Comparison of ENCODE assay signal across 8 cellular contexts in the genomic region with DNA sequence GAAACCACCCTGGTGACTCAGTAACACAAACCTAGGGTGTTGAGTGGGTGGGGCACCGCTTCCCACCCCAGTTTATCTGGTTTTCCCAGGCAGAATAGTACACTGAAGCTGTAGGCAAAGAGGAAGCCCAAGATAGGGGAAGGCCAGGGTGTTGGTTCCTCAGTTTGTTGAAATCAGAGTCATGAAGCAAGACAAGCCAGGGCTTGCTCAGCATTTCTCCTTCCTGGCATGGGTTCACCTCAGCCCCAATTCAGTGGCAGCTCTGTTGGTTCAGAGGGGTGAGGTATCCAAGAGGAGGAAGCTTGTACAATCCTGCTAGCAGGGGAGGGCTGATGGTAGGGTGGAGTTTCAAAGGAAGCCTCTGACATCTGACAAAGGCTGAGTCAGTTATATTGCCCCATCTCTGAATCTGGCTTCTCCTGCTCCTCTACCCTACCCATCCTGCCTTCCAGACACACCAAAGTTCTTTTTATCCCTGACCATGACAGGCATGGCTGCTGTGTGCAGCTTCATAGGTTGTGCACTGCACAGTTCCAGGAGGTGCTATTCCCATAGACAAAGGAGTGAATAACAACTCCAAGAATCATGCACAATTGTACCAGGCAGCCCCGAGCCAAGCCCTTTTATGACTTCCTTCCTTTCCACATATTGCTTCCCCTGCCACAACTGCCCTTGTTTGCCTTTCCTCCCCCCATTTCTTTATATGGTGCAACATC. TPM values are rescaled to one million over a fixed set of nuclear protein-coding genes. Genes with fewer than 3 reads are reported as not detected.
DNase-seq lines count a peak whose midpoint lies in the region; ATAC-seq, FAIRE-seq and TF ChIP-seq lines count a peak whose summit lies in the region.

No MANE protein-coding gene starts in this region.

- no peaks in the 10 kb centered on the region for H3K9me3 ChIP-seq in K562 (replicated peaks; ENCODE audit: control insufficient read depth, insufficient read depth, low read depth, low read length)
- H3K9me3 ChIP-seq in left lung = no peaks in the 10 kb centered on the region
- peaks cover 2% of the 10 kb centered on the region for H3K9me3 ChIP-seq in WERI-Rb-1 (ENCODE audit: severe bottlenecking)

- H3K4me1 Mint-ChIP-seq in activated naive CD4-positive, alpha-beta T cell treated with anti-CD3 and anti-CD28 coated beads for 36 hours (ENCODE audit: low read depth) = peaks cover 2% of the 10 kb centered on the region

- no peaks in the 10 kb centered on the region for H3K36me3 Mint-ChIP-seq in activated naive CD4-positive, alpha-beta T cell treated with anti-CD3 and anti-CD28 coated beads for 36 hours (ENCODE audit: low read depth)

- H3K27ac ChIP-seq in K562 (ENCODE audit: extremely low read depth, low read depth, low read length) (no peak overlapping the region), left lung (peak overlapping the region; percentile 19 to 88), WERI-Rb-1 (no peak overlapping the region)

- intact Hi-C loops in activated naive CD4-positive, alpha-beta T cell treated with anti-CD3 and anti-CD28 coated beads for 36 hours (cut with micrococcal nuclease) = no loop called here
- intact Hi-C loops in K562 (cut with micrococcal nuclease) (no loop called here), left lung (cut with DNase I) (no loop called here)

- in situ Hi-C loops in K562 (cut with MboI) = no loop called here

- TF ChIP-seq POLR2A in K562 (conservative IDR thresholded peaks at IDR 0.05) = no peak

- no peak overlapping the region for H3K4me2 ChIP-seq in K562 (ENCODE audit: insufficient read depth, low read length)

- H3K9me3 Mint-ChIP-seq in activated naive CD4-positive, alpha-beta T cell treated with anti-CD3 and anti-CD28 coated beads for 36 hours = no peaks in the 10 kb centered on the region

- peak; percentile 12 for DNase-seq in activated naive CD4-positive, alpha-beta T cell treated with anti-CD3 and anti-CD28 coated beads for 36 hours
- no peak for DNase-seq in activated naive CD4-positive, alpha-beta T cell treated with Interleukin-2 at 50 U/mL for 16 hours
- DNase-seq in K562 (ENCODE audit: extremely low read depth in 1 of 4, low spot score in 3 of 4) = peak in 1 of 4 experiments; percentile 32
- DNase-seq in left lung = peak in 1 of 2 donors; percentile 87
- no peak for DNase-seq in WERI-Rb-1
- no peak for DNase-seq in stimulated activated CD4-positive, alpha-beta T cell treated with anti-CD3 and anti-CD28 coated beads, Interleukin-1b, Interleukin-23, amount 100 ng/mL, for 48 hours

- 44% methylated on average over 2 of the region's 2 CpGs for WGBS in K562 (ENCODE audit: insufficient coverage, low coverage, missing lambda C conversion rate)

- no peaks in the 10 kb centered on the region for H3K27me3 Mint-ChIP-seq in activated naive CD4-positive, alpha-beta T cell treated with anti-CD3 and anti-CD28 coated beads for 36 hours (ENCODE audit: low read depth)

- TF ChIP-seq CTCF in K562 (IDR thresholded peaks at IDR 0.05 in 2 of 3, conservative IDR thresholded peaks at IDR 0.05 in 1 of 3; ENCODE audit: insufficient read depth in 2 of 3, low read depth in 1 of 3, low read length in 3 of 3) (no peak), left lung (IDR thresholded peaks at IDR 0.05) (no peak), WERI-Rb-1 (IDR thresholded peaks at IDR 0.05; ENCODE audit: low read depth, low read length) (no peak)

- POLR2A ChIA-PET in K562 (lab: Yijun Ruan, JAX) = no interaction called here

- H3K36me3 ChIP-seq in K562 (ENCODE audit: control insufficient read depth, insufficient read depth, low read length) = no peaks in the 10 kb centered on the region; the same call in 2 of the 3 replicates
- no peaks in the 10 kb centered on the region for H3K36me3 ChIP-seq in left lung
- no peaks in the 10 kb centered on the region for H3K36me3 ChIP-seq in WERI-Rb-1

- H3K4me3 ChIP-seq in K562 (no peak overlapping the region), left lung (no peak overlapping the region), WERI-Rb-1 (ENCODE audit: low read depth, low read length) (no peak overlapping the region)

- H3K9ac ChIP-seq in K562 (ENCODE audit: insufficient read depth in 1 of 2, low read depth in 2 of 2, low read length in 2 of 2) = peak overlapping the region in 1 of 2 experiments; percentile 48; a peak in 1 of 4 replicates

- no peak overlapping the region for H3K27ac Mint-ChIP-seq in activated naive CD4-positive, alpha-beta T cell treated with anti-CD3 and anti-CD28 coated beads for 36 hours

- no peak for TF ChIP-seq RAD21 in K562 (CRISPR knock-in tag; conservative IDR thresholded peaks at IDR 0.05 in 1 of 2, IDR thresholded peaks at IDR 0.05 in 1 of 2)

- H3K9me1 ChIP-seq in K562 (ENCODE audit: control insufficient read depth, insufficient read depth, low read length) = no peaks in the 10 kb centered on the region

- H3K4me3 Mint-ChIP-seq in activated naive CD4-positive, alpha-beta T cell treated with anti-CD3 and anti-CD28 coated beads for 36 hours = no peak overlapping the region

- no peaks in the 10 kb centered on the region for H4K20me1 ChIP-seq in K562 (replicated peaks; ENCODE audit: control insufficient read depth, insufficient read depth, low read length)

- TF ChIP-seq EP300 in K562 (IDR thresholded peaks at IDR 0.05; ENCODE audit: low read length) = no peak

- CTCF ChIA-PET in activated naive CD4-positive, alpha-beta T cell treated with anti-CD3 and anti-CD28 coated beads for 36 hours (lab: Charles Lee) = no interaction called here
- CTCF ChIA-PET in K562 (lab: Yijun Ruan, JAX; ENCODE audit: low intra/inter-chr PET ratio) = no interaction called here

- H3K79me2 ChIP-seq in K562 (ENCODE audit: control insufficient read depth, insufficient read depth, low read length) = no peaks in the 10 kb centered on the region

- H3K27me3 ChIP-seq in K562 (ENCODE audit: control insufficient read depth in 2 of 2, insufficient read depth in 2 of 2, low read length in 2 of 2) (no peaks in the 10 kb centered on the region), left lung (no peaks in the 10 kb centered on the region), WERI-Rb-1 (ENCODE audit: insufficient read depth, low read depth, severe bottlenecking) (peaks cover 14% of the 10 kb centered on the region)

- FAIRE-seq in K562 (lab: Jason Lieb, UNC) = no peak

- H3K4me1 ChIP-seq in K562 (replicated peaks in 1 of 2; ENCODE audit: control insufficient read depth in 2 of 2, insufficient read depth in 2 of 2, low read length in 2 of 2) = peaks cover 9 to 21% of the 10 kb centered on the region in 2 experiments; a peak in 4 of 5 replicates
- H3K4me1 ChIP-seq in left lung = peaks cover 0 to 78% of the 10 kb centered on the region in 2 donors

- ATAC-seq in K562 (peak; percentile 19), left lung (peak; percentile 64), GM18868 (IDR thresholded peaks at IDR 0.05; ENCODE audit: unreplicated experiment) (no peak), HG03439 (IDR thresholded peaks at IDR 0.05; ENCODE audit: unreplicated experiment) (no peak)

- no peak overlapping the region for H2AFZ ChIP-seq in K562 (ENCODE audit: low read depth, low read length)

- BruUV-seq in K562 (replicated peaks; lab: Mats Ljungman, UMichigan) = no TSS peak

TF ChIP-seq in K562, 482 proteins besides CTCF, POLR2A, EP300 and RAD21 (continues in another document):
- TF ChIP-seq ZNF316 (IDR thresholded peaks at IDR 0.05) (peak; percentile 62), RBM17 (IDR thresholded peaks at IDR 0.05; ENCODE audit: borderline replicate concordance, low read depth, low read length) (no peak), NFE2 (IDR thresholded peaks at IDR 0.05; ENCODE audit: low read depth) (0 out of 2 replicates have a peak, but pooled peaks have one; percentile 12)

RNA-seq across cellular contexts. Expression of gene RAB10, which starts 24.9 kb away (rescaled TPM):
- total RNA-seq in activated naive CD4-positive, alpha-beta T cell treated with anti-CD3 and anti-CD28 coated beads for 36 hours = 10 to 100 TPM; 84.2 to 93.0 TPM
- 50.3 and 59.4 TPM in 2 replicates for total RNA-seq in K562 (2011; cell fraction: chromatin; rRNA removed; ENCODE audit: low replicate concordance)
- 56.7 and 62.9 TPM in 2 replicates for total RNA-seq in K562 (2011; cell fraction: nucleolus; rRNA removed)
- 57.3 and 84.3 TPM in 2 replicates for total RNA-seq in K562 (2011; cell fraction: nucleoplasm; rRNA removed)
- total RNA-seq in K562 (2014; rRNA removed) (116 and 159 TPM in 2 replicates), K562 (2014; rRNA removed; fragmentation: Illumina TruSeq; extraction: Trizol) (149 and 158 TPM in 2 replicates), K562 (2015; rRNA removed; fragmentation: Illumina TruSeq; extraction: Trizol) (145 and 157 TPM in 2 replicates), K562 (2021) (166 and 176 TPM in 2 replicates), left lung (100 to 1,000 TPM; 114 to 175 TPM)
- polyA plus RNA-seq in K562 (2011; rRNA removed) (96.0 and 147 TPM in 2 replicates), K562 (2014; fragmentation: Illumina TruSeq; extraction: Trizol) (134 and 214 TPM in 2 replicates), K562 (2014; fragmentation: Nextera tagmentation; extraction: Ambion mirVana) (10 to 100 TPM; 25.1 to 35.7 TPM), K562 (2014; rRNA removed) (148 and 197 TPM in 2 replicates)
- 49.4 and 88.1 TPM in 2 replicates for polyA plus RNA-seq in K562 (2011; cell fraction: cytosol; rRNA removed)
- polyA plus RNA-seq in K562 (2011; cell fraction: nucleus; rRNA removed) = 23.8 and 27.1 TPM in 2 replicates
- polyA plus RNA-seq in K562 (2012) = 104 and 127 TPM in 2 replicates
- 400 and 439 TPM in 2 replicates for polyA minus RNA-seq in K562 (2011; rRNA and poly(A)+ RNA removed)
- 74.6 and 128 TPM in 2 replicates for polyA minus RNA-seq in K562 (2011; cell fraction: cytosol; rRNA and poly(A)+ RNA removed)
- 25.2 and 34.9 TPM in 2 replicates for polyA minus RNA-seq in K562 (2011; cell fraction: nucleus; rRNA and poly(A)+ RNA removed)

RNA-seq across cellular contexts. Expression of gene KIF3C, which starts 26.7 kb away (rescaled TPM):
- 1 to 10 TPM; 3.0 to 3.4 TPM for total RNA-seq in activated naive CD4-positive, alpha-beta T cell treated with anti-CD3 and anti-CD28 coated beads for 36 hours
- total RNA-seq in K562 (2011; cell fraction: chromatin; rRNA removed; ENCODE audit: low replicate concordance) = 12.0 and 22.8 TPM in 2 replicates
- 10.4 and 12.0 TPM in 2 replicates for total RNA-seq in K562 (2011; cell fraction: nucleolus; rRNA removed)
- total RNA-seq in K562 (2011; cell fraction: nucleoplasm; rRNA removed) = 8.7 and 9.9 TPM in 2 replicates
- total RNA-seq in K562 (2014; rRNA removed) (3.3 and 5.9 TPM in 2 replicates), K562 (2014; rRNA removed; fragmentation: Illumina TruSeq; extraction: Trizol) (1.9 and 2.1 TPM in 2 replicates), K562 (2015; rRNA removed; fragmentation: Illumina TruSeq; extraction: Trizol) (1.6 and 1.8 TPM in 2 replicates), K562 (2021) (6.1 and 6.7 TPM in 2 replicates), left lung (10 to 100 TPM in 1 of 2 donors, 1 to 10 TPM in 1; 5.4 to 10.3 TPM)
- polyA plus RNA-seq in K562 (2011; rRNA removed) (3.1 and 3.3 TPM in 2 replicates), K562 (2014; fragmentation: Illumina TruSeq; extraction: Trizol) (4.0 and 5.0 TPM in 2 replicates), K562 (2014; fragmentation: Nextera tagmentation; extraction: Ambion mirVana) (under 1 TPM; 0.69 to 0.88 TPM), K562 (2014; rRNA removed) (3.3 and 3.4 TPM in 2 replicates)
- 3.2 and 3.9 TPM in 2 replicates for polyA plus RNA-seq in K562 (2011; cell fraction: cytosol; rRNA removed)
- 2.2 and 3.3 TPM in 2 replicates for polyA plus RNA-seq in K562 (2011; cell fraction: nucleus; rRNA removed)
- polyA plus RNA-seq in K562 (2012) = 4.8 and 6.5 TPM in 2 replicates
- polyA minus RNA-seq in K562 (2011; rRNA and poly(A)+ RNA removed) = 3.7 and 6.1 TPM in 2 replicates
- polyA minus RNA-seq in K562 (2011; cell fraction: cytosol; rRNA and poly(A)+ RNA removed) = 4.3 and 4.5 TPM in 2 replicates
- polyA minus RNA-seq in K562 (2011; cell fraction: nucleus; rRNA and poly(A)+ RNA removed) = 4.4 and 7.3 TPM in 2 replicates

Comparison
In these comparisons a context has a peak if more than half of its experiments do, and no peak if none do; other contexts are left out.
1. ATAC-seq: peak in K562 (single experiment) and left lung (single experiment); none in GM18868 (single experiment) and HG03439 (single experiment).
2. H3K27ac ChIP-seq: peak in left lung (2 of 2); none in K562 (single experiment) and WERI-Rb-1 (single experiment).